8 cellular contexts compared by ENCODE assay signal in genomic region chr1:78145105-78145580, GRCh38.
DNase-seq lines count a peak whose midpoint lies in the region; ATAC-seq lines count a peak whose summit lies in the region.

No MANE protein-coding gene starts in this region.

- WGBS in trophoblast cell (ENCODE audit: extremely low coverage, insufficient coverage, insufficient read length) = no CpG with 5 or more reads among the region's 2 CpGs

- H3K4me1 ChIP-seq in trophoblast cell (ENCODE audit: control insufficient read depth in 1 of 2, insufficient read depth in 2 of 2, low read length in 2 of 2) = no peaks in the 10 kb centered on the region

- no peak overlapping the region for H2BK12ac ChIP-seq in trophoblast cell (ENCODE audit: low read length)

- H2BK120ac ChIP-seq in trophoblast cell (ENCODE audit: insufficient read depth, low read length, poor library complexity) = no peak overlapping the region

- no peaks in the 10 kb centered on the region for H3K79me1 ChIP-seq in trophoblast cell (ENCODE audit: low read length)

- H3K27me3 Mint-ChIP-seq in activated T-cell treated with anti-CD3 and anti-CD28 coated beads, Interleukin-2, amount 50 U/mL, for 72 hours (ENCODE audit: low read depth) = no peaks in the 10 kb centered on the region

- H3K4me3 Mint-ChIP-seq in activated T-cell treated with anti-CD3 and anti-CD28 coated beads, Interleukin-2, amount 50 U/mL, for 72 hours = no peak overlapping the region

- no peak overlapping the region for H3K27ac ChIP-seq in trophoblast cell (ENCODE audit: low read depth, low read length)

- H3K36me3 ChIP-seq in trophoblast cell (ENCODE audit: control insufficient read depth in 1 of 2, insufficient read depth in 2 of 2, low read length in 2 of 2) = no peaks in the 10 kb centered on the region

- H2AK5ac ChIP-seq in trophoblast cell (ENCODE audit: low read length) = no peak overlapping the region

- H3K27ac Mint-ChIP-seq in activated T-cell treated with anti-CD3 and anti-CD28 coated beads, Interleukin-2, amount 50 U/mL, for 72 hours = no peak overlapping the region

- H3K4me1 Mint-ChIP-seq in activated T-cell treated with anti-CD3 and anti-CD28 coated beads, Interleukin-2, amount 50 U/mL, for 72 hours (ENCODE audit: low read depth) = peaks cover 13% of the 10 kb centered on the region

- no peaks in the 10 kb centered on the region for H3K79me2 ChIP-seq in trophoblast cell (ENCODE audit: control insufficient read depth, insufficient read depth, low read length, poor library complexity)

- no peak overlapping the region for H4K8ac ChIP-seq in trophoblast cell (ENCODE audit: low read depth, low read length)

- H3K9me3 ChIP-seq in trophoblast cell (ENCODE audit: insufficient read depth, low read depth, low read length) = no peaks in the 10 kb centered on the region

- peaks cover 0 to 1% of the 10 kb centered on the region in 2 donors for H3K36me3 Mint-ChIP-seq in activated T-cell treated with anti-CD3 and anti-CD28 coated beads, Interleukin-2, amount 50 U/mL, for 72 hours (ENCODE audit: insufficient read depth in 2 of 2)

- no peak overlapping the region for H3K4me3 ChIP-seq in trophoblast cell (ENCODE audit: low read depth, low read length)

- H2BK5ac ChIP-seq in trophoblast cell (ENCODE audit: low read depth, low read length, poor library complexity) = no peak overlapping the region

- H3K9ac ChIP-seq in trophoblast cell (ENCODE audit: low read length) = no peak overlapping the region

- H4K91ac ChIP-seq in trophoblast cell (ENCODE audit: low read depth, low read length) = no peak overlapping the region

- no peak overlapping the region for H2AFZ ChIP-seq in trophoblast cell (ENCODE audit: insufficient read depth, low read length, poor library complexity)

- H4K12ac ChIP-seq in trophoblast cell (ENCODE audit: low read depth, low read length) = no peak overlapping the region

- ATAC-seq in GM19463 (IDR thresholded peaks at IDR 0.05; ENCODE audit: unreplicated experiment) = peak; percentile 63
- ATAC-seq in HG03439 (IDR thresholded peaks at IDR 0.05; ENCODE audit: unreplicated experiment) = peak; percentile 78
- ATAC-seq in activated T-cell treated with anti-CD3 and anti-CD28 coated beads, Interleukin-2, amount 50 U/mL, for 72 hours (replicated peaks in 1 of 2) = peak; percentile 58 to 69

- no peaks in the 10 kb centered on the region for H3K9me3 Mint-ChIP-seq in activated T-cell treated with anti-CD3 and anti-CD28 coated beads, Interleukin-2, amount 50 U/mL, for 72 hours

- H3K18ac ChIP-seq in trophoblast cell (ENCODE audit: low read length) = no peak overlapping the region

- no peak overlapping the region for H3K14ac ChIP-seq in trophoblast cell (ENCODE audit: low read length)

- no peak overlapping the region for H3K23ac ChIP-seq in trophoblast cell (ENCODE audit: low read length)

- DNase-seq in ELR (ENCODE audit: low read depth) (peak; percentile 81), NCI-H69 (lab: John Stamatoyannopoulos, UW) (peak; percentile 38), glomerular endothelial cell (ENCODE audit: extremely low read depth, low read depth, low spot score) (peak; percentile 27), trophoblast cell (peak; percentile 45 to 76)
- DNase-seq in activated T-cell treated with anti-CD3 and anti-CD28 coated beads, Interleukin-2, amount 50 U/mL, for 72 hours = peak; percentile 41 to 45
- no peak for DNase-seq in activated CD4-positive, CD25-positive, alpha-beta regulatory T cell treated with anti-CD3 and anti-CD28 coated beads, Interleukin-2, amount 50 U/mL, for 72 hours

- H3K4ac ChIP-seq in trophoblast cell (ENCODE audit: low read depth, low read length) = no peak overlapping the region

- H3K27me3 ChIP-seq in trophoblast cell (ENCODE audit: insufficient read depth, low read length) = no peaks in the 10 kb centered on the region

- H3K4me2 ChIP-seq in trophoblast cell (ENCODE audit: low read length) = no peak overlapping the region
